ENCODE assay signal across 8 cellular contexts in genomic region chr19:37466277-37466797, GRCh38. TPM values are rescaled to one million over a fixed set of nuclear protein-coding genes. Genes with fewer than 3 reads are reported as not detected.
A peak's percentile ranks its signal among the peaks of the same experiment; 100 is the strongest.
DNase-seq lines count a peak whose midpoint lies in the region; ATAC-seq and TF ChIP-seq lines count a peak whose summit lies in the region.

No MANE protein-coding gene starts in this region.

- no peak for ATAC-seq in HG03280 (IDR thresholded peaks at IDR 0.05; ENCODE audit: unreplicated experiment)
- ATAC-seq in GM21515 (IDR thresholded peaks at IDR 0.05; ENCODE audit: unreplicated experiment) = no peak

- peaks cover 37% of the 10 kb centered on the region for H3K4me1 ChIP-seq in mononuclear cell (ENCODE audit: insufficient read depth, low read length)

- TF ChIP-seq CTCF in 22Rv1 (IDR thresholded peaks at IDR 0.05) (no peak), cardiac fibroblast (IDR thresholded peaks at IDR 0.05; ENCODE audit: low read depth, low read length) (no peak)

- peak overlapping the region; percentile 81 for H3K4me3 ChIP-seq in Jurkat, Clone E6-1 (ENCODE audit: low read length)
- H3K4me3 ChIP-seq in cardiac fibroblast (replicated peaks in 1 of 2; ENCODE audit: low read depth in 2 of 2, low read length in 2 of 2) (peak overlapping the region; percentile 88 to 95), mononuclear cell (ENCODE audit: low read length) (peak overlapping the region; percentile 80)

- H3K27me3 ChIP-seq in mononuclear cell (ENCODE audit: insufficient read depth, low read length) = no peaks in the 10 kb centered on the region

- H3K9me3 ChIP-seq in mononuclear cell (ENCODE audit: low read depth, low read length) = peaks cover 21% of the 10 kb centered on the region

- no peak for DNase-seq in Jurkat, Clone E6-1 (ENCODE audit: low read depth, low spot score)
- DNase-seq in cardiac fibroblast (ENCODE audit: low read depth in 2 of 2) (peak in 1 of 2 donors; percentile 57), ureter (ENCODE audit: low spot score) (no peak), DMS79 (lab: John Stamatoyannopoulos, UW) (no peak)

- peak overlapping the region; percentile 95 for H3K27ac ChIP-seq in 22Rv1

RNA-seq across cellular contexts. Expression of gene ZNF569, which starts 0.9 kb away (rescaled TPM):
- polyA plus RNA-seq in Jurkat, Clone E6-1 (2012; ENCODE audit: insufficient read depth, insufficient read length) = 7.2 TPM
- total RNA-seq in mononuclear cell = 6.0 TPM
- 6.3 TPM for total RNA-seq in ureter

RNA-seq across cellular contexts. Expression of gene ZNF570, which starts 2.8 kb away (rescaled TPM):
- 2.8 TPM for polyA plus RNA-seq in Jurkat, Clone E6-1 (2012; ENCODE audit: insufficient read depth, insufficient read length)
- total RNA-seq in mononuclear cell = 13.5 TPM
- total RNA-seq in ureter = 6.9 TPM

RNA-seq across cellular contexts. Expression of gene ZNF793, which starts 40.4 kb away (rescaled TPM):
- not detected for polyA plus RNA-seq in Jurkat, Clone E6-1 (2012; ENCODE audit: insufficient read depth, insufficient read length)
- total RNA-seq in mononuclear cell (2.8 TPM), ureter (19.7 TPM)
